ENCODE assay signal across 7 cellular contexts in the genomic region with DNA sequence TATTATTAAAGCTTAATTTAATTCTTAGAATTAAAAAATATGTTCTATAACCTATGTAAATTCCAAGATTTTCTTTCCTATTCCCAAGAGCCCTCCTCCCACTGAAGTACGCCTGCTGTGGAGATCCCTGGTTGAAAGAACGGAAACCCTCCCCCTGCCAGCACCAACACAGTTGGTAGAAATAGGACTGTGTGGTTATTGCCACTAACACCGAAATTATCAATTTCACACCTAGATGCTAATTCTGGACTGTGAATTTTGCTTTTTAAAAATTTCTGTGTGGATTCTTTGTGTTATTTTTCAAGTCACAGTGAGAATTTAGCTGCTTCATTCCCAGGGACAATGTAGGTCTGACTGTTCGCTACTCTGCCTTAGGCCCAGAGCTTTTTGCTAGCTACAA.
"Had no signal": no experiment of that assay in that cellular context is flagged by ENCODE, and none has a peak within 500 bp of the region (broad histone marks: within the 10 kb centered on the region; RNA-seq: fewer than 3 reads in every experiment).

No MANE protein-coding gene starts in this region.

- DNase-seq: GDM1, GF-D8 had no signal

- FAIRE-seq: G401.6, GM12891, GM12892, GM18507, GM19239 had no signal
